8 cellular contexts compared by ENCODE assay signal in genomic region chr16:1308036-1308976, GRCh38. TPM values are rescaled to one million over a fixed set of nuclear protein-coding genes. Genes with fewer than 3 reads are reported as not detected.
DNase-seq lines count a peak whose midpoint lies in the region; ATAC-seq, FAIRE-seq and TF ChIP-seq lines count a peak whose summit lies in the region.

No MANE protein-coding gene starts in this region.

- peaks cover 35% of the 10 kb centered on the region for H3K79me2 ChIP-seq in HepG2 (ENCODE audit: insufficient read depth, low read length)

- DNase-seq in CD4-positive, CD25-positive, alpha-beta regulatory T cell = no peak
- DNase-seq in LHCN-M2 (ENCODE audit: low read depth) = peak; percentile 51
- peak; percentile 76 for DNase-seq in amniotic epithelial cell (ENCODE audit: low read depth)
- DNase-seq in HepG2 (ENCODE audit: low spot score) = peak; percentile 52
- no peak for DNase-seq in type B pancreatic cell (ENCODE audit: extremely low spot score, unreplicated experiment)
- DNase-seq in left lobe of liver (ENCODE audit: low spot score) = no peak

- H3K27ac ChIP-seq in CD4-positive, CD25-positive, alpha-beta regulatory T cell (ENCODE audit: insufficient read depth, low read length, poor library complexity, severe bottlenecking) = peak overlapping the region; percentile 98
- peak overlapping the region; percentile 100 for H3K27ac ChIP-seq in HepG2 (ENCODE audit: extremely low read length, insufficient read depth, low read length)

- peaks cover 4 to 54% (median 23%) of the 10 kb centered on the region in 4 donors for H3K4me1 Mint-ChIP-seq in CD4-positive, CD25-positive, alpha-beta regulatory T cell
- H3K4me1 Mint-ChIP-seq in type B pancreatic cell (ENCODE audit: unreplicated experiment) = no peaks in the 10 kb centered on the region

- WGBS in HepG2 (ENCODE audit: low lambda C conversion rate) = 20% methylated on average over 8 of the region's 43 CpGs

- H3K27me3 ChIP-seq in CD4-positive, CD25-positive, alpha-beta regulatory T cell (ENCODE audit: control insufficient read depth, insufficient read depth, low read length) = no peaks in the 10 kb centered on the region
- H3K27me3 ChIP-seq in HepG2 (ENCODE audit: control insufficient read depth in 1 of 2, insufficient read depth in 2 of 2, low read length in 2 of 2) = no peaks in the 10 kb centered on the region; a peak in 2 of 5 replicates

- no peaks in the 10 kb centered on the region for H3K9me3 ChIP-seq in CD4-positive, CD25-positive, alpha-beta regulatory T cell (ENCODE audit: control insufficient read depth in 2 of 2, low read length in 2 of 2)
- no peaks in the 10 kb centered on the region for H3K9me3 ChIP-seq in HepG2 (ENCODE audit: low read length)

- no peak for TF ChIP-seq CTCF in HepG2 (CRISPR knock-in tag; IDR thresholded peaks at IDR 0.05)
- no peak for TF ChIP-seq CTCF in type B pancreatic cell (conservative IDR thresholded peaks at IDR 0.05)

- H3K4me3 Mint-ChIP-seq in CD4-positive, CD25-positive, alpha-beta regulatory T cell = peak overlapping the region; percentile 91 to 97 (median 94)
- peak overlapping the region; percentile 90 for H3K4me3 Mint-ChIP-seq in type B pancreatic cell

- peak in 1 of 2 experiments; percentile 69; a peak in 2 of 4 replicates for TF ChIP-seq POLR2A in HepG2 (IDR thresholded peaks at IDR 0.05; ENCODE audit: insufficient read depth in 1 of 2, low read depth in 2 of 2, low read length in 2 of 2)

- peak overlapping the region; percentile 47 for H3K4me2 ChIP-seq in HepG2 (ENCODE audit: low read depth, low read length)

- H3K36me3 ChIP-seq in CD4-positive, CD25-positive, alpha-beta regulatory T cell (ENCODE audit: control insufficient read depth, insufficient read depth, low read length) = peaks cover 6% of the 10 kb centered on the region
- peaks cover 9 to 12% of the 10 kb centered on the region in 2 experiments; a peak in 3 of 5 replicates for H3K36me3 ChIP-seq in HepG2 (replicated peaks in 1 of 2; ENCODE audit: control insufficient read depth in 1 of 2, insufficient read depth in 2 of 2, low read length in 2 of 2)

- FAIRE-seq in HepG2 (lab: Jason Lieb, UNC) = no peak

- ATAC-seq in CD4-positive, CD25-positive, alpha-beta regulatory T cell (ENCODE audit: low read depth in 2 of 2) = no peak
- ATAC-seq in GM19351 (IDR thresholded peaks at IDR 0.05; ENCODE audit: unreplicated experiment) (peak; percentile 17), HepG2 (peak; percentile 10), GM18519 (IDR thresholded peaks at IDR 0.05; ENCODE audit: low FRiP score, unreplicated experiment) (no peak), left lobe of liver (no peak)

- H3K36me3 Mint-ChIP-seq in CD4-positive, CD25-positive, alpha-beta regulatory T cell = peaks cover 10% of the 10 kb centered on the region
- peaks cover 4% of the 10 kb centered on the region for H3K36me3 Mint-ChIP-seq in type B pancreatic cell

- POLR2A ChIA-PET in HepG2 (lab: Yijun Ruan, JAX) = interaction anchor here (0.8 to 1.6 kb wide), 5 partner anchors 8 to 35 kb away, joined by 3 to 7 read pairs (median 5); no protein-coding TSS in a partner anchor

- no peak for TF ChIP-seq RAD21 in HepG2 (CRISPR knock-in tag; IDR thresholded peaks at IDR 0.05)

- peaks cover 5% of the 10 kb centered on the region for H3K27me3 Mint-ChIP-seq in CD4-positive, CD25-positive, alpha-beta regulatory T cell
- H3K27me3 Mint-ChIP-seq in type B pancreatic cell = no peaks in the 10 kb centered on the region

- H3K27ac Mint-ChIP-seq in CD4-positive, CD25-positive, alpha-beta regulatory T cell = peak overlapping the region in 1 of 3 donors; percentile 96
- peak overlapping the region; percentile 99 for H3K27ac Mint-ChIP-seq in type B pancreatic cell

- CTCF ChIA-PET in HepG2 (lab: Yijun Ruan, JAX; ENCODE audit: low intra/inter-chr PET ratio, low total read pairs) = no interaction called here

- H3K4me1 ChIP-seq in CD4-positive, CD25-positive, alpha-beta regulatory T cell (ENCODE audit: control insufficient read depth, insufficient read depth, low read length, poor library complexity, severe bottlenecking) = peaks cover 47% of the 10 kb centered on the region
- peaks cover 55% of the 10 kb centered on the region for H3K4me1 ChIP-seq in HepG2 (ENCODE audit: insufficient read depth, low read length)

- H3K9ac ChIP-seq in HepG2 (ENCODE audit: insufficient read depth, low read depth, low read length) = peak overlapping the region; percentile 100; the same call in 1 of the 2 replicates

- in situ Hi-C loops in HepG2 (cut with HindIII; ENCODE audit: extremely low pct_ligation_motif_present, low pct_unique_long_range_greater_than_20kb) = no loop called here

- TF ChIP-seq EP300 in HepG2 (IDR thresholded peaks at IDR 0.05; ENCODE audit: low read depth in 2 of 2, low read length in 2 of 2) (no peak), HepG2 (CRISPR knock-in tag; IDR thresholded peaks at IDR 0.05; ENCODE audit: borderline replicate concordance) (no peak)

- intact Hi-C loops in HepG2 (cut with micrococcal nuclease; ENCODE audit: unreplicated experiment) = no loop called here

- H3K4me3 ChIP-seq in CD4-positive, CD25-positive, alpha-beta regulatory T cell (ENCODE audit: low read depth, low read length) = peak overlapping the region; percentile 67
- peak overlapping the region; percentile 60 to 97 (median 85) for H3K4me3 ChIP-seq in HepG2 (replicated peaks in 1 of 3; ENCODE audit: insufficient read depth in 1 of 3, low read depth in 2 of 3, low read length in 3 of 3)

- H2AFZ ChIP-seq in HepG2 (ENCODE audit: low read length) = no peak overlapping the region

- H3K9me3 Mint-ChIP-seq in CD4-positive, CD25-positive, alpha-beta regulatory T cell = peaks cover 0 to 1% (median 0%) of the 10 kb centered on the region in 7 donors
- H3K9me3 Mint-ChIP-seq in type B pancreatic cell = no peaks in the 10 kb centered on the region

- no TSS peak for BruUV-seq in HepG2 (replicated peaks; lab: Mats Ljungman, UMichigan)

- H4K20me1 ChIP-seq in HepG2 (ENCODE audit: insufficient read depth, low read length) = peaks cover 33% of the 10 kb centered on the region

RNA-seq across cellular contexts. Expression of gene UBE2I, which starts 1.1 kb away (rescaled TPM):
- 205 TPM for total RNA-seq in CD4-positive, CD25-positive, alpha-beta regulatory T cell
- polyA plus RNA-seq in CD4-positive, CD25-positive, alpha-beta regulatory T cell = 100 to 1,000 TPM in 1 of 4 donors, 10 to 100 TPM in 3; 75.5 to 124 (median 89.6) TPM
- total RNA-seq in LHCN-M2 (2014; rRNA removed) = 49.2 and 78.2 TPM in 2 replicates
- 112 TPM for polyA plus RNA-seq in LHCN-M2 (2012)
- 75.8 and 87.9 TPM in 2 replicates for total RNA-seq in HepG2 (2016; rRNA removed; fragmentation: Illumina TruSeq; extraction: Trizol)
- total RNA-seq in HepG2 (2016; cell fraction: cytosol; rRNA removed; fragmentation: Illumina TruSeq; extraction: Trizol; ENCODE audit: low read depth) = 35.5 and 39.4 TPM in 2 replicates
- 66.6 and 79.8 TPM in 2 replicates for total RNA-seq in HepG2 (2016; cell fraction: insoluble cytoplasmic fraction; rRNA removed; fragmentation: Illumina TruSeq; extraction: Trizol)
- 55.4 and 63.3 TPM in 2 replicates for total RNA-seq in HepG2 (2016; cell fraction: membrane; rRNA removed; fragmentation: Illumina TruSeq; extraction: Trizol)
- total RNA-seq in HepG2 (2016; cell fraction: nucleus; rRNA removed; fragmentation: Illumina TruSeq; extraction: Trizol) = 41.5 and 41.7 TPM in 2 replicates
- polyA plus RNA-seq in HepG2 (2011; rRNA removed) = 79.5 and 98.9 TPM in 2 replicates
- polyA plus RNA-seq in HepG2 (2011; cell fraction: cytosol; rRNA removed) = 57.9 and 77.8 TPM in 2 replicates
- 115 and 128 TPM in 2 replicates for polyA plus RNA-seq in HepG2 (2011; cell fraction: nucleus; rRNA removed)
- 91.6 and 108 TPM in 2 replicates for polyA plus RNA-seq in HepG2 (2012)
- polyA plus RNA-seq in HepG2 (2016; cell fraction: cytosol; fragmentation: Illumina TruSeq; extraction: Trizol; ENCODE audit: low read depth) = 94.9 and 118 TPM in 2 replicates
- polyA plus RNA-seq in HepG2 (2016; cell fraction: insoluble cytoplasmic fraction; fragmentation: Illumina TruSeq; extraction: Trizol; ENCODE audit: low read depth) = 181 and 205 TPM in 2 replicates
- polyA plus RNA-seq in HepG2 (2016; cell fraction: membrane; fragmentation: Illumina TruSeq; extraction: Trizol; ENCODE audit: low read depth) = 118 and 119 TPM in 2 replicates
- polyA plus RNA-seq in HepG2 (2016; cell fraction: nucleus; fragmentation: Illumina TruSeq; extraction: Trizol; ENCODE audit: insufficient read depth, low read depth) = 163 and 194 TPM in 2 replicates
- polyA minus RNA-seq in HepG2 (2011; rRNA and poly(A)+ RNA removed; ENCODE audit: low replicate concordance) = 39.2 and 48.3 TPM in 2 replicates
- polyA minus RNA-seq in HepG2 (2011; cell fraction: cytosol; rRNA and poly(A)+ RNA removed) = 54.8 and 55.8 TPM in 2 replicates
- 63.8 and 72.6 TPM in 2 replicates for polyA minus RNA-seq in HepG2 (2011; cell fraction: nucleus; rRNA and poly(A)+ RNA removed)
- 157 and 170 TPM in 2 replicates for total RNA-seq in type B pancreatic cell (ENCODE audit: low replicate concordance)
- 28.0 TPM for total RNA-seq in left lobe of liver

RNA-seq across cellular contexts. Expression of gene BAIAP3, which starts 25.1 kb away (rescaled TPM):
- 3.1 TPM for total RNA-seq in CD4-positive, CD25-positive, alpha-beta regulatory T cell
- under 1 TPM; 0.11 to 0.79 (median 0.27) TPM for polyA plus RNA-seq in CD4-positive, CD25-positive, alpha-beta regulatory T cell
- total RNA-seq in LHCN-M2 (2014; rRNA removed) = 0.46 and 0.51 TPM in 2 replicates
- polyA plus RNA-seq in LHCN-M2 (2012) = 1.8 TPM
- 2.0 and 3.2 TPM in 2 replicates for total RNA-seq in HepG2 (2016; rRNA removed; fragmentation: Illumina TruSeq; extraction: Trizol)
- 0.40 and 0.79 TPM in 2 replicates for total RNA-seq in HepG2 (2016; cell fraction: cytosol; rRNA removed; fragmentation: Illumina TruSeq; extraction: Trizol; ENCODE audit: low read depth)
- 1.2 and 2.4 TPM in 2 replicates for total RNA-seq in HepG2 (2016; cell fraction: insoluble cytoplasmic fraction; rRNA removed; fragmentation: Illumina TruSeq; extraction: Trizol)
- 0.80 and 1.3 TPM in 2 replicates for total RNA-seq in HepG2 (2016; cell fraction: membrane; rRNA removed; fragmentation: Illumina TruSeq; extraction: Trizol)
- 2.8 and 4.0 TPM in 2 replicates for total RNA-seq in HepG2 (2016; cell fraction: nucleus; rRNA removed; fragmentation: Illumina TruSeq; extraction: Trizol)
- 5.7 and 9.1 TPM in 2 replicates for polyA plus RNA-seq in HepG2 (2011; rRNA removed)
- 2.2 and 2.3 TPM in 2 replicates for polyA plus RNA-seq in HepG2 (2011; cell fraction: cytosol; rRNA removed)
- 91.6 and 123 TPM in 2 replicates for polyA plus RNA-seq in HepG2 (2011; cell fraction: nucleus; rRNA removed)
- 3.7 and 4.3 TPM in 2 replicates for polyA plus RNA-seq in HepG2 (2012)
- polyA plus RNA-seq in HepG2 (2016; cell fraction: cytosol; fragmentation: Illumina TruSeq; extraction: Trizol; ENCODE audit: low read depth) = 0.31 and 0.35 TPM in 2 replicates
- polyA plus RNA-seq in HepG2 (2016; cell fraction: insoluble cytoplasmic fraction; fragmentation: Illumina TruSeq; extraction: Trizol; ENCODE audit: low read depth) = 1.0 and 2.5 TPM in 2 replicates
- 0.46 and 0.62 TPM in 2 replicates for polyA plus RNA-seq in HepG2 (2016; cell fraction: membrane; fragmentation: Illumina TruSeq; extraction: Trizol; ENCODE audit: low read depth)
- polyA plus RNA-seq in HepG2 (2016; cell fraction: nucleus; fragmentation: Illumina TruSeq; extraction: Trizol; ENCODE audit: insufficient read depth, low read depth) = 5.9 and 9.4 TPM in 2 replicates
- polyA minus RNA-seq in HepG2 (2011; rRNA and poly(A)+ RNA removed; ENCODE audit: low replicate concordance) = 0.40 and 7.9 TPM in 2 replicates
- polyA minus RNA-seq in HepG2 (2011; cell fraction: cytosol; rRNA and poly(A)+ RNA removed) = 2.1 and 2.6 TPM in 2 replicates
- polyA minus RNA-seq in HepG2 (2011; cell fraction: nucleus; rRNA and poly(A)+ RNA removed) = 12.2 and 20.9 TPM in 2 replicates
- total RNA-seq in type B pancreatic cell (ENCODE audit: low replicate concordance) = 5.0 and 6.9 TPM in 2 replicates
- total RNA-seq in left lobe of liver = 8.1 TPM

RNA-seq across cellular contexts. Expression of gene TSR3, which starts 43.4 kb away (rescaled TPM):
- 31.5 TPM for total RNA-seq in CD4-positive, CD25-positive, alpha-beta regulatory T cell
- polyA plus RNA-seq in CD4-positive, CD25-positive, alpha-beta regulatory T cell = 100 to 1,000 TPM in 1 of 4 donors, 10 to 100 TPM in 3; 81.1 to 103 (median 94.1) TPM
- 114 and 124 TPM in 2 replicates for total RNA-seq in LHCN-M2 (2014; rRNA removed)
- 106 TPM for polyA plus RNA-seq in LHCN-M2 (2012)
- total RNA-seq in HepG2 (2016; rRNA removed; fragmentation: Illumina TruSeq; extraction: Trizol) = 45.1 and 51.0 TPM in 2 replicates
- total RNA-seq in HepG2 (2016; cell fraction: cytosol; rRNA removed; fragmentation: Illumina TruSeq; extraction: Trizol; ENCODE audit: low read depth) = 118 and 125 TPM in 2 replicates
- total RNA-seq in HepG2 (2016; cell fraction: insoluble cytoplasmic fraction; rRNA removed; fragmentation: Illumina TruSeq; extraction: Trizol) = 49.3 and 52.7 TPM in 2 replicates
- total RNA-seq in HepG2 (2016; cell fraction: membrane; rRNA removed; fragmentation: Illumina TruSeq; extraction: Trizol) = 124 and 132 TPM in 2 replicates
- total RNA-seq in HepG2 (2016; cell fraction: nucleus; rRNA removed; fragmentation: Illumina TruSeq; extraction: Trizol) = 18.2 and 27.2 TPM in 2 replicates
- polyA plus RNA-seq in HepG2 (2011; rRNA removed) = 24.2 and 26.2 TPM in 2 replicates
- polyA plus RNA-seq in HepG2 (2011; cell fraction: cytosol; rRNA removed) = 32.0 and 45.5 TPM in 2 replicates
- 19.0 and 20.6 TPM in 2 replicates for polyA plus RNA-seq in HepG2 (2011; cell fraction: nucleus; rRNA removed)
- 21.4 TPM in 2 replicates for polyA plus RNA-seq in HepG2 (2012)
- 132 and 144 TPM in 2 replicates for polyA plus RNA-seq in HepG2 (2016; cell fraction: cytosol; fragmentation: Illumina TruSeq; extraction: Trizol; ENCODE audit: low read depth)
- 51.4 and 56.6 TPM in 2 replicates for polyA plus RNA-seq in HepG2 (2016; cell fraction: insoluble cytoplasmic fraction; fragmentation: Illumina TruSeq; extraction: Trizol; ENCODE audit: low read depth)
- polyA plus RNA-seq in HepG2 (2016; cell fraction: membrane; fragmentation: Illumina TruSeq; extraction: Trizol; ENCODE audit: low read depth) = 124 TPM in 2 replicates
- polyA plus RNA-seq in HepG2 (2016; cell fraction: nucleus; fragmentation: Illumina TruSeq; extraction: Trizol; ENCODE audit: insufficient read depth, low read depth) = 43.7 and 46.5 TPM in 2 replicates
- polyA minus RNA-seq in HepG2 (2011; rRNA and poly(A)+ RNA removed; ENCODE audit: low replicate concordance) = 32.8 and 34.9 TPM in 2 replicates
- polyA minus RNA-seq in HepG2 (2011; cell fraction: cytosol; rRNA and poly(A)+ RNA removed) = 14.0 and 21.0 TPM in 2 replicates
- 6.6 and 7.2 TPM in 2 replicates for polyA minus RNA-seq in HepG2 (2011; cell fraction: nucleus; rRNA and poly(A)+ RNA removed)
- 53.1 and 54.0 TPM in 2 replicates for total RNA-seq in type B pancreatic cell (ENCODE audit: low replicate concordance)
- 32.5 TPM for total RNA-seq in left lobe of liver

RNA-seq across cellular contexts. Expression of gene GNPTG, which starts 43.4 kb away (rescaled TPM):
- total RNA-seq in CD4-positive, CD25-positive, alpha-beta regulatory T cell = 44.1 TPM
- polyA plus RNA-seq in CD4-positive, CD25-positive, alpha-beta regulatory T cell = 10 to 100 TPM; 43.2 to 51.3 (median 46.3) TPM
- 46.4 and 54.4 TPM in 2 replicates for total RNA-seq in LHCN-M2 (2014; rRNA removed)
- 45.1 TPM for polyA plus RNA-seq in LHCN-M2 (2012)
- total RNA-seq in HepG2 (2016; rRNA removed; fragmentation: Illumina TruSeq; extraction: Trizol) = 8.8 and 22.7 TPM in 2 replicates
- 8.5 and 9.4 TPM in 2 replicates for total RNA-seq in HepG2 (2016; cell fraction: cytosol; rRNA removed; fragmentation: Illumina TruSeq; extraction: Trizol; ENCODE audit: low read depth)
- 7.2 and 22.9 TPM in 2 replicates for total RNA-seq in HepG2 (2016; cell fraction: insoluble cytoplasmic fraction; rRNA removed; fragmentation: Illumina TruSeq; extraction: Trizol)
- total RNA-seq in HepG2 (2016; cell fraction: membrane; rRNA removed; fragmentation: Illumina TruSeq; extraction: Trizol) = 11.3 and 14.3 TPM in 2 replicates
- 18.3 and 21.7 TPM in 2 replicates for total RNA-seq in HepG2 (2016; cell fraction: nucleus; rRNA removed; fragmentation: Illumina TruSeq; extraction: Trizol)
- polyA plus RNA-seq in HepG2 (2011; rRNA removed) = 71.1 and 79.9 TPM in 2 replicates
- polyA plus RNA-seq in HepG2 (2011; cell fraction: cytosol; rRNA removed) = 54.7 and 81.5 TPM in 2 replicates
- polyA plus RNA-seq in HepG2 (2011; cell fraction: nucleus; rRNA removed) = 96.1 and 122 TPM in 2 replicates
- 23.4 and 23.5 TPM in 2 replicates for polyA plus RNA-seq in HepG2 (2012)
- polyA plus RNA-seq in HepG2 (2016; cell fraction: cytosol; fragmentation: Illumina TruSeq; extraction: Trizol; ENCODE audit: low read depth) = 15.1 and 18.1 TPM in 2 replicates
- 15.0 and 19.6 TPM in 2 replicates for polyA plus RNA-seq in HepG2 (2016; cell fraction: insoluble cytoplasmic fraction; fragmentation: Illumina TruSeq; extraction: Trizol; ENCODE audit: low read depth)
- 15.9 and 17.7 TPM in 2 replicates for polyA plus RNA-seq in HepG2 (2016; cell fraction: membrane; fragmentation: Illumina TruSeq; extraction: Trizol; ENCODE audit: low read depth)
- polyA plus RNA-seq in HepG2 (2016; cell fraction: nucleus; fragmentation: Illumina TruSeq; extraction: Trizol; ENCODE audit: insufficient read depth, low read depth) = 81.4 and 87.5 TPM in 2 replicates
- 35.8 and 59.3 TPM in 2 replicates for polyA minus RNA-seq in HepG2 (2011; rRNA and poly(A)+ RNA removed; ENCODE audit: low replicate concordance)
- 14.2 and 19.1 TPM in 2 replicates for polyA minus RNA-seq in HepG2 (2011; cell fraction: cytosol; rRNA and poly(A)+ RNA removed)
- polyA minus RNA-seq in HepG2 (2011; cell fraction: nucleus; rRNA and poly(A)+ RNA removed) = 7.6 and 15.6 TPM in 2 replicates
- total RNA-seq in type B pancreatic cell (ENCODE audit: low replicate concordance) = 55.6 and 68.5 TPM in 2 replicates
- 58.3 TPM for total RNA-seq in left lobe of liver

RNA-seq across cellular contexts. Expression of gene TPSD1, which starts 52.4 kb away (rescaled TPM):
- not detected for total RNA-seq in CD4-positive, CD25-positive, alpha-beta regulatory T cell
- polyA plus RNA-seq in CD4-positive, CD25-positive, alpha-beta regulatory T cell = not detected
- total RNA-seq in LHCN-M2 (2014; rRNA removed) (not detected in 2 replicates), HepG2 (2016; rRNA removed; fragmentation: Illumina TruSeq; extraction: Trizol) (not detected in 2 replicates), type B pancreatic cell (ENCODE audit: low replicate concordance) (not detected in 2 replicates), left lobe of liver (not detected)
- not detected for polyA plus RNA-seq in LHCN-M2 (2012)
- not detected in 2 replicates for total RNA-seq in HepG2 (2016; cell fraction: cytosol; rRNA removed; fragmentation: Illumina TruSeq; extraction: Trizol; ENCODE audit: low read depth)
- total RNA-seq in HepG2 (2016; cell fraction: insoluble cytoplasmic fraction; rRNA removed; fragmentation: Illumina TruSeq; extraction: Trizol) = not detected in 2 replicates
- total RNA-seq in HepG2 (2016; cell fraction: membrane; rRNA removed; fragmentation: Illumina TruSeq; extraction: Trizol) = not detected in 2 replicates
- not detected in 2 replicates for total RNA-seq in HepG2 (2016; cell fraction: nucleus; rRNA removed; fragmentation: Illumina TruSeq; extraction: Trizol)
- polyA plus RNA-seq in HepG2 (2011; rRNA removed) = not detected in 2 replicates
- not detected in 2 replicates for polyA plus RNA-seq in HepG2 (2011; cell fraction: cytosol; rRNA removed)
- not detected in 2 replicates for polyA plus RNA-seq in HepG2 (2011; cell fraction: nucleus; rRNA removed)
- not detected in 2 replicates for polyA plus RNA-seq in HepG2 (2012)
- polyA plus RNA-seq in HepG2 (2016; cell fraction: cytosol; fragmentation: Illumina TruSeq; extraction: Trizol; ENCODE audit: low read depth) = not detected in 2 replicates
- not detected in 2 replicates for polyA plus RNA-seq in HepG2 (2016; cell fraction: insoluble cytoplasmic fraction; fragmentation: Illumina TruSeq; extraction: Trizol; ENCODE audit: low read depth)
- polyA plus RNA-seq in HepG2 (2016; cell fraction: membrane; fragmentation: Illumina TruSeq; extraction: Trizol; ENCODE audit: low read depth) = not detected in 2 replicates
- not detected in 2 replicates for polyA plus RNA-seq in HepG2 (2016; cell fraction: nucleus; fragmentation: Illumina TruSeq; extraction: Trizol; ENCODE audit: insufficient read depth, low read depth)
- not detected in 2 replicates for polyA minus RNA-seq in HepG2 (2011; rRNA and poly(A)+ RNA removed; ENCODE audit: low replicate concordance)
- polyA minus RNA-seq in HepG2 (2011; cell fraction: cytosol; rRNA and poly(A)+ RNA removed) = not detected in 2 replicates
- polyA minus RNA-seq in HepG2 (2011; cell fraction: nucleus; rRNA and poly(A)+ RNA removed) = not detected in 2 replicates

Comparison
In these comparisons a context has a peak if more than half of its experiments do, and no peak if none do; other contexts are left out.
1. ATAC-seq: peak in GM19351 (single experiment) and HepG2 (single experiment); none in CD4-positive, CD25-positive, alpha-beta regulatory T cell (0 of 2), GM18519 (single experiment) and left lobe of liver (single experiment).
2. DNase-seq: peak in LHCN-M2 (single experiment), amniotic epithelial cell (single experiment) and HepG2 (single experiment); none in CD4-positive, CD25-positive, alpha-beta regulatory T cell (0 of 3), type B pancreatic cell (single experiment) and left lobe of liver (single experiment).